15 cellular contexts compared by ENCODE assay signal in the genomic region with DNA sequence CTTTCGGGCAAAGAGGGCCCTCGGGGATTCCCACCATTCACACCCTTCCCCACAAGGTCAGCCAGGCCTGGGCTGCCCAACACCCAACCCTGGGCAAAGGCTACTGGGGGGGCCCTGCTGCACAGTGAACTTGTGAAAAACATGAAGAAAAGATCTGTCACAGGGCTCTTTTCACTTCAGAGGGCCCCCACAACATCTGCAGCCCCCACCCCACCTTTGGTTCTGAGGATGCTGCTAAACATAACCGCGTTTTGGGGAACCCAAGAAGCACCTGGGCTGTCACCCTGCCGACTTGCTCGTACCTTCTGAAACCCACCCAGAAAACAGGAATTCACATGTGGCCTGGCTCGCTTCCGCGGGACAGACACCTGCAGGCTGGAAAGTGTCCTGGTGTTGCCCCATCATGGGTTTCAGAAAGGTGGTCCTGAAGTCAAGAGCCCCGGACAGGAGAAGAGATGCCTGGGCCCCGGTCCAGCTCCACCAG. TPM values are rescaled to one million over a fixed set of nuclear protein-coding genes. Genes with fewer than 3 reads are reported as not detected.
DNase-seq lines count a peak whose midpoint lies in the region; ATAC-seq and TF ChIP-seq lines count a peak whose summit lies in the region.
"Had no signal": no experiment of that assay in that cellular context is flagged by ENCODE, and none has a peak within 500 bp of the region (broad histone marks: within the 10 kb centered on the region; RNA-seq: fewer than 3 reads in every experiment).

No MANE protein-coding gene starts in this region.

- no peak for TF ChIP-seq POLR2A in esophagus muscularis mucosa (IDR thresholded peaks at IDR 0.05; ENCODE audit: low read depth)

- H3K4me3 ChIP-seq in heart right ventricle (no peak overlapping the region), PC-9 (no peak overlapping the region), esophagus muscularis mucosa (no peak overlapping the region)
- H3K4me3 ChIP-seq: psoas muscle had no signal

- peaks cover 55% of the 10 kb centered on the region for H3K36me3 Mint-ChIP-seq in central memory CD8-positive, alpha-beta T cell (ENCODE audit: insufficient read depth)
- H3K36me3 Mint-ChIP-seq in stimulated activated naive B cell treated with anti-CD40 and anti-IgM and Interleukin-4, amounts not matched to agents 10 μg/mL and 1 μg/mL and 100 μg/mL, for 72 hours, result peaks cover 26 to 55% of the 10 kb centered on the region in 2 donors

- no peaks in the 10 kb centered on the region for H3K27me3 Mint-ChIP-seq in central memory CD8-positive, alpha-beta T cell
- H3K27me3 Mint-ChIP-seq in stimulated activated naive B cell treated with anti-CD40 and anti-IgM and Interleukin-4, amounts not matched to agents 10 μg/mL and 1 μg/mL and 100 μg/mL, for 72 hours, result no peaks in the 10 kb centered on the region

- H3K4me1 Mint-ChIP-seq in central memory CD8-positive, alpha-beta T cell, result peaks cover 78% of the 10 kb centered on the region
- peaks cover 74 to 93% of the 10 kb centered on the region in 2 donors for H3K4me1 Mint-ChIP-seq in stimulated activated naive B cell treated with anti-CD40 and anti-IgM and Interleukin-4, amounts not matched to agents 10 μg/mL and 1 μg/mL and 100 μg/mL, for 72 hours

- no peaks in the 10 kb centered on the region for H3K9me2 ChIP-seq in PC-9 (ENCODE audit: insufficient read depth)

- 81 to 82% methylated on average over 11 of the region's 11 CpGs for WGBS in heart right ventricle, 2 donors
- 92% methylated on average over 10 of the region's 11 CpGs for WGBS in esophagus muscularis mucosa

- peak overlapping the region; percentile 49 for H3K4me3 Mint-ChIP-seq in central memory CD8-positive, alpha-beta T cell
- peak overlapping the region in 1 of 2 donors; percentile 44 for H3K4me3 Mint-ChIP-seq in stimulated activated naive B cell treated with anti-CD40 and anti-IgM and Interleukin-4, amounts not matched to agents 10 μg/mL and 1 μg/mL and 100 μg/mL, for 72 hours

- intact Hi-C loops in heart right ventricle (cut with DNase I), result no loop called here
- intact Hi-C loops in Right ventricle myocardium superior (cut with DNase I), result no loop called here
- intact Hi-C loops in PC-9 (cut with micrococcal nuclease; ENCODE audit: unreplicated experiment), result no loop called here
- intact Hi-C loops in esophagus muscularis mucosa (cut with DNase I), result loop anchor here (5.0 kb wide), 1 partner anchor 41 kb away; no protein-coding TSS in a partner anchor

- H3K4me2 ChIP-seq in PC-9, result no peak overlapping the region

- no peaks in the 10 kb centered on the region for H3K9me3 Mint-ChIP-seq in central memory CD8-positive, alpha-beta T cell
- H3K9me3 Mint-ChIP-seq in stimulated activated naive B cell treated with anti-CD40 and anti-IgM and Interleukin-4, amounts not matched to agents 10 μg/mL and 1 μg/mL and 100 μg/mL, for 72 hours, result no peaks in the 10 kb centered on the region
- H3K9me3 Mint-ChIP-seq: activated naive CD4-positive, alpha-beta T cell treated with anti-CD3 and anti-CD28 coated beads, Interleukin-2, amount 50 U/mL, for 72 hours had no signal

- H3K27ac ChIP-seq in heart right ventricle (peak overlapping the region in 8 of 10 donors; percentile 11 to 86 (median 54)), PC-9 (no peak overlapping the region), esophagus muscularis mucosa (replicated peaks in 1 of 4) (no peak overlapping the region)
- H3K27ac ChIP-seq: psoas muscle had no signal

- DNase-seq in heart right ventricle (no peak), Right ventricle myocardium superior (no peak), cerebellar nuclear complex (lab: John Stamatoyannopoulos, UW) (no peak), PC-9 (no peak), esophagus muscularis mucosa (ENCODE audit: extremely low spot score) (no peak)
- DNase-seq in central memory CD8-positive, alpha-beta T cell (ENCODE audit: low spot score in 2 of 2), result no peak
- DNase-seq in stimulated activated naive B cell treated with anti-CD40 and anti-IgM and Interleukin-4, amounts not matched to agents 10 μg/mL and 1 μg/mL and 100 μg/mL, for 72 hours, result no peak
- DNase-seq: activated CD4-positive, alpha-beta T cell treated with anti-CD3 and anti-CD28 coated beads, Interleukin-2, amount 50 U/mL, for 4 hours; midbrain; psoas muscle; stimulated activated CD4-positive, alpha-beta T cell treated with anti-CD3 and anti-CD28 coated beads, Interleukin-2, amount 100 ng/mL, for 48 hours; stimulated activated naive CD4-positive, alpha-beta T cell; SW 1271 had no signal

- no TSS peak for BruUV-seq in PC-9 (replicated peaks; lab: Mats Ljungman, UMichigan)

- peaks cover 0 to 25% (median 10%) of the 10 kb centered on the region in 9 donors for H3K36me3 ChIP-seq in heart right ventricle
- H3K36me3 ChIP-seq in PC-9 (ENCODE audit: low read depth), result no peaks in the 10 kb centered on the region; the same call in 1 of the 2 replicates
- H3K36me3 ChIP-seq in esophagus muscularis mucosa, result peaks cover 8 to 25% (median 22%) of the 10 kb centered on the region in 4 donors

- no peaks in the 10 kb centered on the region for H3K9me3 ChIP-seq in heart right ventricle
- H3K9me3 ChIP-seq in PC-9 (ENCODE audit: insufficient read depth, low read depth), result no peaks in the 10 kb centered on the region
- no peaks in the 10 kb centered on the region for H3K9me3 ChIP-seq in esophagus muscularis mucosa
- H3K9me3 ChIP-seq: psoas muscle had no signal

- no peak for TF ChIP-seq CTCF in heart right ventricle (IDR thresholded peaks at IDR 0.05)
- no peak for TF ChIP-seq CTCF in PC-9 (conservative IDR thresholded peaks at IDR 0.05)
- no peak for TF ChIP-seq CTCF in esophagus muscularis mucosa (IDR thresholded peaks at IDR 0.05)

- H3K4me1 ChIP-seq in heart right ventricle (peaks cover 65 to 99% (median 95%) of the 10 kb centered on the region in 9 donors), PC-9 (replicated peaks; ENCODE audit: insufficient read depth) (peaks cover 12% of the 10 kb centered on the region), esophagus muscularis mucosa (peaks cover 86 to 92% (median 91%) of the 10 kb centered on the region in 4 donors)

- H3K79me2 ChIP-seq in PC-9 (ENCODE audit: low read depth), result peaks cover 60% of the 10 kb centered on the region

- no peaks in the 10 kb centered on the region for H4K20me1 ChIP-seq in PC-9 (ENCODE audit: insufficient read depth)

- H3F3A ChIP-seq in PC-9 (ENCODE audit: insufficient read depth, low read depth), result no peaks in the 10 kb centered on the region

- CTCF ChIA-PET in PC-9 (lab: Charles Lee), result no interaction called here

- ATAC-seq in heart right ventricle, result no peak
- ATAC-seq in Right ventricle myocardium superior (ENCODE audit: poor library complexity), result no peak
- ATAC-seq in HG02642 (IDR thresholded peaks at IDR 0.05; ENCODE audit: poor library complexity, unreplicated experiment), result peak; percentile 21
- peak; percentile 5 for ATAC-seq in central memory CD8-positive, alpha-beta T cell (replicated peaks; ENCODE audit: extremely low read depth, poor library complexity, severe bottlenecking)
- no peak for ATAC-seq in stimulated activated naive B cell treated with anti-CD40 and anti-IgM and Interleukin-4, amounts not matched to agents 10 μg/mL and 1 μg/mL and 100 μg/mL, for 72 hours (replicated peaks)
- ATAC-seq: activated naive CD4-positive, alpha-beta T cell treated with anti-CD3 and anti-CD28 coated beads, Interleukin-2, amount 50 U/mL, for 72 hours; psoas muscle had no signal

- TF ChIP-seq EP300 in esophagus muscularis mucosa (IDR thresholded peaks at IDR 0.05), result no peak

- no peaks in the 10 kb centered on the region for H3K27me3 ChIP-seq in heart right ventricle
- H3K27me3 ChIP-seq in PC-9 (ENCODE audit: insufficient read depth, low read depth), result no peaks in the 10 kb centered on the region
- no peaks in the 10 kb centered on the region for H3K27me3 ChIP-seq in esophagus muscularis mucosa

- no peak overlapping the region for H2AFZ ChIP-seq in PC-9

- POLR2A ChIA-PET in PC-9 (lab: Charles Lee; ENCODE audit: unreplicated experiment), result no interaction called here

- peak overlapping the region; percentile 91 for H3K27ac Mint-ChIP-seq in central memory CD8-positive, alpha-beta T cell (ENCODE audit: low read depth)
- H3K27ac Mint-ChIP-seq in stimulated activated naive B cell treated with anti-CD40 and anti-IgM and Interleukin-4, amounts not matched to agents 10 μg/mL and 1 μg/mL and 100 μg/mL, for 72 hours, result peak overlapping the region; percentile 90

RNA-seq across cellular contexts. Expression of a gene that starts 29.3 kb away (rescaled TPM):
- total RNA-seq in heart right ventricle (100 to 1,000 TPM in 1 of 10 donors, 10 to 100 TPM in 9; 30.0 to 117 (median 43.1) TPM), Right ventricle myocardium superior (41.0 TPM), PC-9 (2021) (75.6 and 87.2 TPM in 2 replicates), esophagus muscularis mucosa (10 to 100 TPM; 24.5 to 39.6 (median 37.8) TPM)
- 10 to 100 TPM; 14.8 to 29.0 TPM for polyA plus RNA-seq in heart right ventricle

Comparison
In these comparisons a context has a peak if more than half of its experiments do, and no peak if none do; other contexts are left out.
1. ATAC-seq: peak in HG02642 (single experiment) and central memory CD8-positive, alpha-beta T cell (single experiment); none in heart right ventricle (0 of 8), Right ventricle myocardium superior (single experiment) and stimulated activated naive B cell treated with anti-CD40 and anti-IgM and Interleukin-4, amounts not matched to agents 10 μg/mL and 1 μg/mL and 100 μg/mL, for 72 hours (0 of 2).
2. H3K27ac ChIP-seq: peak in heart right ventricle (8 of 10); none in PC-9 (single experiment) and esophagus muscularis mucosa (0 of 4).